26 cellular contexts compared by ENCODE assay signal in the genomic region with DNA sequence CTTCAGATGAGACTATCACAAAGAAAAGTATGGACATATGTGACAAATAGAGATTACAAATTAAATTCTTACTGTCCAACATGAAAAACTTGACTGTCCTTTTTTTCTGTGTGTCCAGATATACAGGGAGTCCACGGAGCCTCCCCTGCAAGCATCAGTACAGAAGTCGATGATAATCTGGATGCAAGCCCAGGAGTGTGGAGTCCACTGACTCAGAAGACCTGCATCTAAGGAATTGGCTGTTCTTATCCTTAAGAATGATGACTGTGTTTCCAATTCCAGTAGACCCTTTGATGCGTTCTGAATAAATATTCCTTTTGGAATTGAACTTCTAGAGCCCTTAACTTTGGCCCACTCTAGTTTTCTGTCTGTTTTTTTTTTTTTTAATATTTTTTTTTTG. TPM values are rescaled to one million over a fixed set of nuclear protein-coding genes. Genes with fewer than 3 reads are reported as not detected.
DNase-seq lines count a peak whose midpoint lies in the region; ATAC-seq, FAIRE-seq and TF ChIP-seq lines count a peak whose summit lies in the region.
"Had no signal": no experiment of that assay in that cellular context is flagged by ENCODE, and none has a peak within 500 bp of the region (broad histone marks: within the 10 kb centered on the region; RNA-seq: fewer than 3 reads in every experiment).

No MANE protein-coding gene starts in this region.

- H3K4me3 ChIP-seq in A549 (no peak overlapping the region), fibroblast of pulmonary artery (replicated peaks; ENCODE audit: low read depth, low read length) (no peak overlapping the region)
- H3K4me3 ChIP-seq: GM23338, heart left ventricle, K562, lower lobe of right lung, skin epidermis, testis had no signal

- peaks cover 11% of the 10 kb centered on the region for H3K9me3 Mint-ChIP-seq in activated T-helper 17 cell treated with anti-CD3 and anti-CD28 coated beads, Interleukin-2, amount 50 U/mL, for 72 hours
- peaks cover 11% of the 10 kb centered on the region for H3K9me3 Mint-ChIP-seq in activated CD4-positive, alpha-beta T cell treated with anti-CD3 and anti-CD28 coated beads, Interleukin-2, amount 10 ng/mL, durations not matched to agents 7 days and 5 days
- H3K9me3 Mint-ChIP-seq: GM23338 had no signal

- peaks cover 9% of the 10 kb centered on the region; the same call in 1 of the 3 replicates for H3K9me3 ChIP-seq in A549
- H3K9me3 ChIP-seq: testis had no signal

- no peaks in the 10 kb centered on the region for H3K36me3 Mint-ChIP-seq in activated T-helper 17 cell treated with anti-CD3 and anti-CD28 coated beads, Interleukin-2, amount 50 U/mL, for 72 hours (ENCODE audit: low read depth)
- no peaks in the 10 kb centered on the region for H3K36me3 Mint-ChIP-seq in activated CD4-positive, alpha-beta T cell treated with anti-CD3 and anti-CD28 coated beads, Interleukin-2, amount 10 ng/mL, durations not matched to agents 7 days and 5 days (ENCODE audit: low read depth)
- H3K36me3 Mint-ChIP-seq: CD8-positive, alpha-beta memory T cell; T-cell had no signal

- no peaks in the 10 kb centered on the region for H3K27me3 Mint-ChIP-seq in activated T-helper 17 cell treated with anti-CD3 and anti-CD28 coated beads, Interleukin-2, amount 50 U/mL, for 72 hours
- no peaks in the 10 kb centered on the region for H3K27me3 Mint-ChIP-seq in activated CD4-positive, alpha-beta T cell treated with anti-CD3 and anti-CD28 coated beads, Interleukin-2, amount 10 ng/mL, durations not matched to agents 7 days and 5 days
- H3K27me3 Mint-ChIP-seq: CD8-positive, alpha-beta memory T cell; naive B cell; T-cell had no signal

- WGBS in A549 (ENCODE audit: missing lambda C conversion rate) = 31% methylated on average over 3 of the region's 3 CpGs

- CTCF ChIA-PET in A549 (lab: Yijun Ruan, JAX) = no interaction called here
- CTCF ChIA-PET in activated CD4-positive, alpha-beta T cell treated with anti-CD3 and anti-CD28 coated beads, Interleukin-2, amount 10 ng/mL, durations not matched to agents 7 days and 5 days (lab: Charles Lee) = no interaction called here

- 0 out of 3 replicates have a peak overlapping the region, but pooled peaks have one; percentile 18 for H3K4me2 ChIP-seq in A549
- H3K4me2 ChIP-seq: GM23338 had no signal

- H3K4me1 ChIP-seq in A549 = peaks cover 23% of the 10 kb centered on the region
- H3K4me1 ChIP-seq: heart left ventricle, lower lobe of right lung, testis had no signal

- TF ChIP-seq CTCF in A549 (IDR thresholded peaks at IDR 0.05) (no peak), fibroblast of pulmonary artery (IDR thresholded peaks at IDR 0.05; ENCODE audit: low read length, missing control alignments) (no peak)

- no peak overlapping the region; a peak in 1 of 6 replicates for H3K27ac ChIP-seq in A549
- H3K27ac ChIP-seq: heart left ventricle, lower lobe of right lung, parathyroid adenoma, skin epidermis, testis had no signal

- no peak overlapping the region for H3K27ac Mint-ChIP-seq in activated T-helper 17 cell treated with anti-CD3 and anti-CD28 coated beads, Interleukin-2, amount 50 U/mL, for 72 hours
- no peak overlapping the region for H3K27ac Mint-ChIP-seq in activated CD4-positive, alpha-beta T cell treated with anti-CD3 and anti-CD28 coated beads, Interleukin-2, amount 10 ng/mL, durations not matched to agents 7 days and 5 days
- H3K27ac Mint-ChIP-seq: activated naive CD4-positive, alpha-beta T cell treated with anti-CD3 and anti-CD28 coated beads for 36 hours; CD8-positive, alpha-beta memory T cell; GM23338; naive B cell; T-cell had no signal

- no peak for TF ChIP-seq EP300 in A549 (IDR thresholded peaks at IDR 0.05)

- POLR2A ChIA-PET in A549 (lab: Yijun Ruan, JAX) = no interaction called here
- POLR2A ChIA-PET in activated CD4-positive, alpha-beta T cell treated with anti-CD3 and anti-CD28 coated beads, Interleukin-2, amount 10 ng/mL, durations not matched to agents 7 days and 5 days (lab: Charles Lee) = no interaction called here

- FAIRE-seq in A549 (lab: Jason Lieb, UNC) = no peak
- FAIRE-seq in H54 (lab: Jason Lieb, UNC) = no peak
- FAIRE-seq: bronchial epithelial cell, K562 had no signal

- no peaks in the 10 kb centered on the region for H3K4me1 Mint-ChIP-seq in activated T-helper 17 cell treated with anti-CD3 and anti-CD28 coated beads, Interleukin-2, amount 50 U/mL, for 72 hours
- no peaks in the 10 kb centered on the region for H3K4me1 Mint-ChIP-seq in activated CD4-positive, alpha-beta T cell treated with anti-CD3 and anti-CD28 coated beads, Interleukin-2, amount 10 ng/mL, durations not matched to agents 7 days and 5 days
- H3K4me1 Mint-ChIP-seq: CD8-positive, alpha-beta memory T cell had no signal

- TF ChIP-seq POLR2A in A549 (IDR thresholded peaks at IDR 0.05; ENCODE audit: low read length) (no peak), H54 (IDR thresholded peaks at IDR 0.05; ENCODE audit: low read depth, low read length) (no peak)

- no peak for TF ChIP-seq RAD21 in A549 (conservative IDR thresholded peaks at IDR 0.05 in 1 of 2, IDR thresholded peaks at IDR 0.05 in 1 of 2)

- ATAC-seq in A549 = peak in 1 of 2 experiments; percentile 82; a peak in 3 of 6 replicates
- no peak for ATAC-seq in activated T-helper 17 cell treated with anti-CD3 and anti-CD28 coated beads, Interleukin-2, amount 50 U/mL, for 72 hours (replicated peaks)
- ATAC-seq in HG02938 (IDR thresholded peaks at IDR 0.05; ENCODE audit: unreplicated experiment) = no peak
- ATAC-seq: GM23338, heart left ventricle, K562, lower lobe of right lung, T-cell had no signal

- peak in 1 of 2 experiments; percentile 36 for DNase-seq in A549 (ENCODE audit: low read depth in 1 of 2, low spot score in 1 of 2)
- DNase-seq in H54 (ENCODE audit: insufficient read length, low spot score) = peak; percentile 22
- DNase-seq in amniotic epithelial cell (ENCODE audit: low read depth) = peak; percentile 89
- peak; percentile 37 for DNase-seq in fibroblast of pulmonary artery (ENCODE audit: low read depth)
- DNase-seq in activated CD4-positive, alpha-beta T cell treated with anti-CD3 and anti-CD28 coated beads, Interleukin-2, amount 10 ng/mL, durations not matched to agents 7 days and 5 days = no peak
- no peak for DNase-seq in germinal center (ENCODE audit: low spot score)
- DNase-seq: activated CD4-positive, alpha-beta T cell treated with anti-CD3 and anti-CD28 coated beads, Interleukin-2, amount 50 U/mL, for 4 hours; activated naive CD4-positive, alpha-beta T cell treated with anti-CD3 and anti-CD28 coated beads for 36 hours; CD8-positive, alpha-beta memory T cell; DMS79; erythroblast; heart left ventricle; lower lobe of right lung; naive B cell; NCI-H1048; NCI-H2081; SHP77; T-cell; testis had no signal

- no peak overlapping the region for H3K4me3 Mint-ChIP-seq in activated T-helper 17 cell treated with anti-CD3 and anti-CD28 coated beads, Interleukin-2, amount 50 U/mL, for 72 hours
- H3K4me3 Mint-ChIP-seq in activated CD4-positive, alpha-beta T cell treated with anti-CD3 and anti-CD28 coated beads, Interleukin-2, amount 10 ng/mL, durations not matched to agents 7 days and 5 days = no peak overlapping the region
- H3K4me3 Mint-ChIP-seq: activated naive CD4-positive, alpha-beta T cell treated with anti-CD3 and anti-CD28 coated beads for 36 hours; CD8-positive, alpha-beta memory T cell; GM23338; naive B cell; T-cell had no signal

TF ChIP-seq in A549, 52 proteins besides CTCF, POLR2A, EP300 and RAD21:
- no peak for TF ChIP-seq HEYL (CRISPR knock-in tag; IDR thresholded peaks at IDR 0.05)
- TF ChIP-seq FOSL2 (IDR thresholded peaks at IDR 0.05) = 0 out of 2 replicates have a peak, but pooled peaks have one; percentile 15
- TF ChIP-seq FOSL2 (CRISPR knock-in tag; IDR thresholded peaks at IDR 0.05) = no peak
TF ChIP-seq in A549: peak in this region for 1.

RNA-seq across cellular contexts. Expression of a gene that starts 56.7 kb away (rescaled TPM):
- polyA plus RNA-seq in A549 (2011; rRNA removed) (not detected in 2 replicates), A549 (2017; fragmentation: RNase III; extraction: RNeasy Plus Mini Kit Qiagen cat#74134 plus additional on column Dnase treatment) (not detected in 3 replicates)
- polyA plus RNA-seq in A549 (2012; cell fraction: cytosol; rRNA removed) = not detected in 2 replicates
- not detected in 2 replicates for polyA plus RNA-seq in A549 (2012; cell fraction: nucleus; rRNA removed)
- not detected in 2 replicates for polyA minus RNA-seq in A549 (2011; rRNA and poly(A)+ RNA removed)
- total RNA-seq in activated T-helper 17 cell treated with anti-CD3 and anti-CD28 coated beads, Interleukin-2, amount 50 U/mL, for 72 hours = not detected
- not detected for total RNA-seq in activated CD4-positive, alpha-beta T cell treated with anti-CD3 and anti-CD28 coated beads, Interleukin-2, amount 10 ng/mL, durations not matched to agents 7 days and 5 days
- total RNA-seq: activated naive CD4-positive, alpha-beta T cell treated with anti-CD3 and anti-CD28 coated beads for 36 hours; bronchial epithelial cell; CD8-positive, alpha-beta memory T cell; GM23338; heart left ventricle; K562; lower lobe of right lung; T-cell; testis had no signal
- polyA plus RNA-seq: CD8-positive, alpha-beta memory T cell; GM23338; heart left ventricle; K562 had no signal

Comparison
In these comparisons a context has a peak if more than half of its experiments do, and no peak if none do; other contexts are left out.
1. DNase-seq: peak in H54 (single experiment), amniotic epithelial cell (single experiment) and fibroblast of pulmonary artery (single experiment); none in activated CD4-positive, alpha-beta T cell treated with anti-CD3 and anti-CD28 coated beads, Interleukin-2, amount 10 ng/mL, durations not matched to agents 7 days and 5 days (single experiment) and germinal center (single experiment).